In the genomic region with DNA sequence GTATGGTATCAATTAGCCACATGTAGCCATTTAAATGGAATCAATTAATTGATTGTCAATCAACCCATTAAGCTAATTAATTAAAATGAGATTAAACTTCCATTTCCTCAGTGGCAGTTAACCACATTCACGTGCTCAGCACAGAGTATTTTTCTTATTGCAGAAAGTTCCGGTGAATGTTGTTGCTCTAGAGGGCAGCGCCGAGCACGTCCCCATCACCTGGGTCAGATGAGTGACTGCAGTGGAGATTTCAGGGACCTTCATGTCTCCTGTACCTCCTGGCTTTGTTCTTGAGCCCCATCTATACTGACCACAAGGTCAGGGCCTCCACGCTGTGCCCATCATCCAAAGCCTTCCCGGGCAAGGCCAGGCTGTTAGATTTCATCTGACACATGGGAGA, we compare ENCODE assay signal across 17 cellular contexts.
DNase-seq lines count a peak whose midpoint lies in the region; ATAC-seq and TF ChIP-seq lines count a peak whose summit lies in the region.
"Had no signal": no experiment of that assay in that cellular context is flagged by ENCODE, and none has a peak within 500 bp of the region (broad histone marks: within the 10 kb centered on the region; RNA-seq: fewer than 3 reads in every experiment).

No MANE protein-coding gene starts in this region.

- no peak overlapping the region for H3K9ac ChIP-seq in HCT116 (ENCODE audit: low read length)

- no peak for DNase-seq in HCT116 (ENCODE audit: low read depth, low spot score)
- no peak for DNase-seq in WERI-Rb-1
- DNase-seq in left lobe of liver (ENCODE audit: low spot score): no peak
- no peak for DNase-seq in activated CD8-positive, alpha-beta T cell treated with anti-CD3 and anti-CD28 coated beads, Interleukin-2, amount 10 ng/mL, durations not matched to agents 7 days and 5 days
- DNase-seq: C1 segment of cervical spinal cord, DMS79 treated with DMSO at 0.1 percent for 48 hours, NCI-H1048, NCI-H1436 treated with DMSO at 0.1 percent for 48 hours, NCI-H2029 treated with DMSO at 0.1 percent for 48 hours, NCI-H446 treated with DMSO at 0.1 percent for 48 hours, NCI-H69, Right ventricle myocardium superior had no signal

- H3K36me3 ChIP-seq in HCT116 (ENCODE audit: control insufficient read depth in 1 of 2, insufficient read depth in 2 of 2, low read length in 2 of 2) (no peaks in the 10 kb centered on the region), WERI-Rb-1 (no peaks in the 10 kb centered on the region)

- ATAC-seq in HCT116 (peak; percentile 59; the same call in 1 of the 2 replicates), left lobe of liver (peak; percentile 13), HG02798 (IDR thresholded peaks at IDR 0.05; ENCODE audit: poor library complexity, unreplicated experiment) (no peak), HG03342 (IDR thresholded peaks at IDR 0.05; ENCODE audit: unreplicated experiment) (no peak), HG03108 (IDR thresholded peaks at IDR 0.05; ENCODE audit: unreplicated experiment) (no peak)
- no peak for ATAC-seq in activated CD8-positive, alpha-beta T cell treated with anti-CD3 and anti-CD28 coated beads, Interleukin-2, amount 10 ng/mL, durations not matched to agents 7 days and 5 days
- ATAC-seq: K562 had no signal

- no peaks in the 10 kb centered on the region for H3K4me1 ChIP-seq in HCT116 (ENCODE audit: control insufficient read depth in 1 of 2, insufficient read depth in 2 of 2, low read length in 2 of 2)

- no peaks in the 10 kb centered on the region for H4K20me1 ChIP-seq in HCT116 (ENCODE audit: insufficient read depth)

- no peak overlapping the region for H3K4me3 Mint-ChIP-seq in activated CD8-positive, alpha-beta T cell treated with anti-CD3 and anti-CD28 coated beads, Interleukin-2, amount 10 ng/mL, durations not matched to agents 7 days and 5 days

- no peaks in the 10 kb centered on the region for H3K9me3 Mint-ChIP-seq in activated CD8-positive, alpha-beta T cell treated with anti-CD3 and anti-CD28 coated beads, Interleukin-2, amount 10 ng/mL, durations not matched to agents 7 days and 5 days (ENCODE audit: insufficient read depth)

- H3K4me2 ChIP-seq in HCT116 (ENCODE audit: low read length): no peak overlapping the region

- intact Hi-C loops in HCT116 (cut with micrococcal nuclease): loop anchor here (1.0 kb wide), 1 partner anchor 41 kb away; no protein-coding TSS in a partner anchor

- CTCF ChIA-PET in HCT116 (lab: Charles Lee): no interaction called here
- CTCF ChIA-PET in activated CD8-positive, alpha-beta T cell treated with anti-CD3 and anti-CD28 coated beads, Interleukin-2, amount 10 ng/mL, durations not matched to agents 7 days and 5 days (lab: Charles Lee): no interaction called here

- no peaks in the 10 kb centered on the region for H3K9me2 ChIP-seq in HCT116 (ENCODE audit: insufficient read depth)

- no peak overlapping the region for H3K27ac Mint-ChIP-seq in activated CD8-positive, alpha-beta T cell treated with anti-CD3 and anti-CD28 coated beads, Interleukin-2, amount 10 ng/mL, durations not matched to agents 7 days and 5 days

- no peaks in the 10 kb centered on the region for H3K36me3 Mint-ChIP-seq in activated CD8-positive, alpha-beta T cell treated with anti-CD3 and anti-CD28 coated beads, Interleukin-2, amount 10 ng/mL, durations not matched to agents 7 days and 5 days (ENCODE audit: low read depth)

- H3K79me2 ChIP-seq in HCT116 (ENCODE audit: insufficient read depth, low read length): no peaks in the 10 kb centered on the region

- no peak for TF ChIP-seq POLR2A in HCT116 (IDR thresholded peaks at IDR 0.05; ENCODE audit: borderline replicate concordance, extremely low read depth, insufficient read depth, insufficient read length)

- TF ChIP-seq RAD21 in HCT116 (IDR thresholded peaks at IDR 0.05; ENCODE audit: low read depth): no peak

- no peaks in the 10 kb centered on the region for H3K27me3 Mint-ChIP-seq in activated CD8-positive, alpha-beta T cell treated with anti-CD3 and anti-CD28 coated beads, Interleukin-2, amount 10 ng/mL, durations not matched to agents 7 days and 5 days (ENCODE audit: low read depth)

- H3K4me3 ChIP-seq in HCT116 (replicated peaks in 1 of 2; ENCODE audit: low read depth in 1 of 2, low read length in 2 of 2) (no peak overlapping the region), WERI-Rb-1 (ENCODE audit: low read depth, low read length) (no peak overlapping the region)
- H3K4me3 ChIP-seq: K562 had no signal

- TF ChIP-seq CTCF in C4-2B (conservative IDR thresholded peaks at IDR 0.05) (peak; percentile 31), HCT116 (IDR thresholded peaks at IDR 0.05 in 2 of 3, conservative IDR thresholded peaks at IDR 0.05 in 1 of 3; ENCODE audit: borderline replicate concordance in 1 of 3, insufficient read depth in 1 of 3, low read depth in 2 of 3, low read length in 2 of 3) (peak in 2 of 3 experiments; percentile 39; a peak in 2 of 6 replicates), WERI-Rb-1 (IDR thresholded peaks at IDR 0.05; ENCODE audit: low read depth, low read length) (peak; percentile 28; the same call in 1 of the 2 replicates)

- H2AFZ ChIP-seq in HCT116 (ENCODE audit: low read depth, low read length, poor library complexity, severe bottlenecking): no peak overlapping the region

- POLR2A ChIA-PET in HCT116 (lab: Charles Lee): no interaction called here
- POLR2A ChIA-PET in activated CD8-positive, alpha-beta T cell treated with anti-CD3 and anti-CD28 coated beads, Interleukin-2, amount 10 ng/mL, durations not matched to agents 7 days and 5 days (lab: Charles Lee): no interaction called here

- H3K27ac ChIP-seq in C4-2B: no peak overlapping the region
- no peak overlapping the region for H3K27ac ChIP-seq in HCT116 (ENCODE audit: low read depth, low read length)
- no peak overlapping the region for H3K27ac ChIP-seq in WERI-Rb-1

- H3K27me3 ChIP-seq in HCT116 (ENCODE audit: insufficient read depth, low read length) (peaks cover 42% of the 10 kb centered on the region), WERI-Rb-1 (ENCODE audit: insufficient read depth, low read depth, severe bottlenecking) (no peaks in the 10 kb centered on the region)

- RAD21 ChIA-PET in HCT116 (lab: Charles Lee; ENCODE audit: low non-redundant PET in 1 of 2, low total read pairs in 2 of 2, uncharacterized antibody in 2 of 2, unreplicated experiment in 2 of 2): no interaction called here

- no peaks in the 10 kb centered on the region for H3K4me1 Mint-ChIP-seq in activated CD8-positive, alpha-beta T cell treated with anti-CD3 and anti-CD28 coated beads, Interleukin-2, amount 10 ng/mL, durations not matched to agents 7 days and 5 days (ENCODE audit: low read depth)

- BruUV-seq in HCT116 (replicated peaks; lab: Mats Ljungman, UMichigan): no TSS peak

- H3K9me3 ChIP-seq in HCT116 (ENCODE audit: control insufficient read depth in 1 of 2, insufficient read depth in 1 of 2, low read depth in 1 of 2, low read length in 2 of 2) (no peaks in the 10 kb centered on the region), WERI-Rb-1 (ENCODE audit: severe bottlenecking) (peaks cover 8% of the 10 kb centered on the region)

TF ChIP-seq in HCT116, 20 proteins besides CTCF, POLR2A, EP300 and RAD21 (continues in another document):
- TF ChIP-seq SIN3A (IDR thresholded peaks at IDR 0.05; ENCODE audit: low read depth) (no peak), CEBPB (IDR thresholded peaks at IDR 0.05; ENCODE audit: low read depth) (no peak), EZH2phosphoT487 (IDR thresholded peaks at IDR 0.05; ENCODE audit: borderline replicate concordance) (no peak), JUND (IDR thresholded peaks at IDR 0.05) (no peak), EGR1 (IDR thresholded peaks at IDR 0.05; ENCODE audit: low read depth) (no peak), CBX3 (IDR thresholded peaks at IDR 0.05; ENCODE audit: low read depth) (no peak)
- TF ChIP-seq, protein P1, sequence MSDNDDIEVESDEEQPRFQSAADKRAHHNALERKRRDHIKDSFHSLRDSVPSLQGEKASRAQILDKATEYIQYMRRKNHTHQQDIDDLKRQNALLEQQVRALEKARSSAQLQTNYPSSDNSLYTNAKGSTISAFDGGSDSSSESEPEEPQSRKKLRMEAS (IDR thresholded peaks at IDR 0.05): no peak
- TF ChIP-seq, protein P2, sequence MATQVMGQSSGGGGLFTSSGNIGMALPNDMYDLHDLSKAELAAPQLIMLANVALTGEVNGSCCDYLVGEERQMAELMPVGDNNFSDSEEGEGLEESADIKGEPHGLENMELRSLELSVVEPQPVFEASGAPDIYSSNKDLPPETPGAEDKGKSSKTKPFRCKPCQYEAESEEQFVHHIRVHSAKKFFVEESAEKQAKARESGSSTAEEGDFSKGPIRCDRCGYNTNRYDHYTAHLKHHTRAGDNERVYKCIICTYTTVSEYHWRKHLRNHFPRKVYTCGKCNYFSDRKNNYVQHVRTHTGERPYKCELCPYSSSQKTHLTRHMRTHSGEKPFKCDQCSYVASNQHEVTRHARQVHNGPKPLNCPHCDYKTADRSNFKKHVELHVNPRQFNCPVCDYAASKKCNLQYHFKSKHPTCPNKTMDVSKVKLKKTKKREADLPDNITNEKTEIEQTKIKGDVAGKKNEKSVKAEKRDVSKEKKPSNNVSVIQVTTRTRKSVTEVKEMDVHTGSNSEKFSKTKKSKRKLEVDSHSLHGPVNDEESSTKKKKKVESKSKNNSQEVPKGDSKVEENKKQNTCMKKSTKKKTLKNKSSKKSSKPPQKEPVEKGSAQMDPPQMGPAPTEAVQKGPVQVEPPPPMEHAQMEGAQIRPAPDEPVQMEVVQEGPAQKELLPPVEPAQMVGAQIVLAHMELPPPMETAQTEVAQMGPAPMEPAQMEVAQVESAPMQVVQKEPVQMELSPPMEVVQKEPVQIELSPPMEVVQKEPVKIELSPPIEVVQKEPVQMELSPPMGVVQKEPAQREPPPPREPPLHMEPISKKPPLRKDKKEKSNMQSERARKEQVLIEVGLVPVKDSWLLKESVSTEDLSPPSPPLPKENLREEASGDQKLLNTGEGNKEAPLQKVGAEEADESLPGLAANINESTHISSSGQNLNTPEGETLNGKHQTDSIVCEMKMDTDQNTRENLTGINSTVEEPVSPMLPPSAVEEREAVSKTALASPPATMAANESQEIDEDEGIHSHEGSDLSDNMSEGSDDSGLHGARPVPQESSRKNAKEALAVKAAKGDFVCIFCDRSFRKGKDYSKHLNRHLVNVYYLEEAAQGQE (IDR thresholded peaks at IDR 0.05; ENCODE audit: low read depth): no peak
- TF ChIP-seq, protein P3, sequence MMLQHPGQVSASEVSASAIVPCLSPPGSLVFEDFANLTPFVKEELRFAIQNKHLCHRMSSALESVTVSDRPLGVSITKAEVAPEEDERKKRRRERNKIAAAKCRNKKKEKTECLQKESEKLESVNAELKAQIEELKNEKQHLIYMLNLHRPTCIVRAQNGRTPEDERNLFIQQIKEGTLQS (IDR thresholded peaks at IDR 0.05): no peak

Comparison
In these comparisons a context has a peak if more than half of its experiments do, and no peak if none do; other contexts are left out.
1. ATAC-seq: peak in HCT116 (single experiment) and left lobe of liver (single experiment); none in HG02798 (single experiment), HG03342 (single experiment), activated CD8-positive, alpha-beta T cell treated with anti-CD3 and anti-CD28 coated beads, Interleukin-2, amount 10 ng/mL, durations not matched to agents 7 days and 5 days (single experiment) and HG03108 (single experiment).
2. Peak in every context shown above with its lines, with median percentiles within 50 percentile points of each other: CTCF ChIP-seq.